22 cellular contexts compared by ENCODE assay signal in the genomic region with DNA sequence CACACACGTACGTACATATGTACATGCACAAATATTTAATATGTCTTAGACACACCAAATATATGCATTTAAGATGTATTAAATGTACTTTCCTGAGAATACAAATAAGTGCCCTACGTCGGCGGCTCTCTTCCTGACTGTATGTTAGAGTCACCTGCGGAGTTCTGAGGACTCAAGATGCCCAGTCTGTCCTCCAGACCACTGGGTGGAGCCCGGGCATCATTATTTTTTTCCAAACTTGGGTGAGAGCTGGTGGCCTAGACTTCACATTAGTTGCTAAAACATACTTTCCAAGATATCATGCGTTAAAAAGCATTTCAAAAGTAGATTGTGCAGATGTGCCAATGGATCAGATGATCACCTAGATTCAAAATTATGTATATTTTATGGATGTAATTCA. TPM values are rescaled to one million over a fixed set of nuclear protein-coding genes. Genes with fewer than 3 reads are reported as not detected.
A peak's percentile ranks its signal among the peaks of the same experiment; 100 is the strongest.
DNase-seq lines count a peak whose midpoint lies in the region; TF ChIP-seq lines count a peak whose summit lies in the region.
"Had no signal": no experiment of that assay in that cellular context is flagged by ENCODE, and none has a peak within 500 bp of the region (broad histone marks: within the 10 kb centered on the region; RNA-seq: fewer than 3 reads in every experiment).

No MANE protein-coding gene starts in this region.

- peaks cover 78% of the 10 kb centered on the region for H3K4me1 Mint-ChIP-seq in activated T-cell treated with anti-CD3 and anti-CD28 coated beads, Interleukin-2, amount 50 U/mL, for 24 hours (ENCODE audit: low read depth)

- H3K27ac Mint-ChIP-seq in activated T-cell treated with anti-CD3 and anti-CD28 coated beads, Interleukin-2, amount 50 U/mL, for 24 hours, result peak overlapping the region; percentile 54
- H3K27ac Mint-ChIP-seq: CD14-positive monocyte, H9, nephron progenitor cell had no signal

- no peaks in the 10 kb centered on the region for H3K27me3 Mint-ChIP-seq in activated T-cell treated with anti-CD3 and anti-CD28 coated beads, Interleukin-2, amount 50 U/mL, for 24 hours
- H3K27me3 Mint-ChIP-seq: activated B cell treated with CpG ODN at 0.5 μM for 24 hours had no signal

- peak overlapping the region; percentile 98 for H3K4me3 Mint-ChIP-seq in activated T-cell treated with anti-CD3 and anti-CD28 coated beads, Interleukin-2, amount 50 U/mL, for 24 hours
- H3K4me3 Mint-ChIP-seq: CD14-positive monocyte, H9, nephron progenitor cell had no signal

- H3K36me3 ChIP-seq in neutrophil (peaks cover 5% of the 10 kb centered on the region), Karpas-422 (ENCODE audit: insufficient read depth, low read length) (no peaks in the 10 kb centered on the region)

- peaks cover 3% of the 10 kb centered on the region for H3K9me3 Mint-ChIP-seq in activated T-cell treated with anti-CD3 and anti-CD28 coated beads, Interleukin-2, amount 50 U/mL, for 24 hours
- H3K9me3 Mint-ChIP-seq: activated B cell treated with CpG ODN at 0.5 μM for 24 hours, H9, nephron progenitor cell, type B pancreatic cell had no signal

- H3K27ac ChIP-seq in neutrophil (peak overlapping the region; percentile 87), coronary artery (no peak overlapping the region), Karpas-422 (ENCODE audit: low read length) (no peak overlapping the region)

- H2AFZ ChIP-seq in Karpas-422 (ENCODE audit: low read length), result no peak overlapping the region

- H3K4me3 ChIP-seq in neutrophil (ENCODE audit: low read depth in 1 of 2, low read length in 1 of 2) (peak overlapping the region; percentile 93 to 94), coronary artery (no peak overlapping the region), Karpas-422 (ENCODE audit: low read length) (no peak overlapping the region)
- H3K4me3 ChIP-seq: smooth muscle cell had no signal

- H3K9me3 ChIP-seq in neutrophil (no peaks in the 10 kb centered on the region), Karpas-422 (ENCODE audit: low read length) (no peaks in the 10 kb centered on the region)
- H3K9me3 ChIP-seq: heart right ventricle had no signal

- peaks cover 64% of the 10 kb centered on the region for H3K36me3 Mint-ChIP-seq in activated T-cell treated with anti-CD3 and anti-CD28 coated beads, Interleukin-2, amount 50 U/mL, for 24 hours (ENCODE audit: low read depth)
- H3K36me3 Mint-ChIP-seq: CD14-positive monocyte, type B pancreatic cell had no signal

- no peak overlapping the region for H3K4me2 ChIP-seq in Karpas-422 (ENCODE audit: low read depth, low read length, poor library complexity, severe bottlenecking)
- H3K4me2 ChIP-seq: smooth muscle cell had no signal

- no peaks in the 10 kb centered on the region for H4K20me1 ChIP-seq in Karpas-422 (ENCODE audit: insufficient read depth, low read depth, low read length)

- peaks cover 5% of the 10 kb centered on the region for H3K27me3 ChIP-seq in neutrophil
- no peaks in the 10 kb centered on the region for H3K27me3 ChIP-seq in Karpas-422 (ENCODE audit: low read length)

- DNase-seq in activated T-cell treated with anti-CD3 and anti-CD28 coated beads, Interleukin-2, amount 50 U/mL, for 24 hours, result no peak
- no peak for DNase-seq in activated T-cell treated with anti-CD3 and anti-CD28 coated beads, Interleukin-2, amount 50 U/mL, for 1 hour
- DNase-seq in OCI-M1 (lab: John Stamatoyannopoulos, UW) (peak; percentile 24), NOMO-1 treated with DMSO at 0.1 percent for 48 hours (lab: John Stamatoyannopoulos, UW; ENCODE audit: unreplicated experiment) (no peak), coronary artery (ENCODE audit: low spot score) (no peak), Karpas-422 (no peak)
- peak; percentile 68 for DNase-seq in activated effector memory CD4-positive, alpha-beta T cell treated with anti-CD3 and anti-CD28 coated beads, Interleukin-2, amount 50 U/mL, for 16 hours
- DNase-seq: activated B cell treated with CpG ODN at 0.5 μM for 24 hours; activated CD8-positive, alpha-beta memory T cell treated with anti-CD3 and anti-CD28 coated beads, Interleukin-2, amount 50 U/mL, for 4 hours; aorta; cerebellar nuclear complex; DND-41; H9; heart right ventricle; mesendoderm; NCI-H1092 treated with DMSO at 0.1 percent for 48 hours; NCI-H774; nephron progenitor cell had no signal

- TF ChIP-seq CTCF in neutrophil (IDR thresholded peaks at IDR 0.05) (no peak), coronary artery (IDR thresholded peaks at IDR 0.05) (no peak)

- no peaks in the 10 kb centered on the region for H3K9me2 ChIP-seq in Karpas-422 (replicated peaks; ENCODE audit: insufficient read depth, low read length)

- no peak overlapping the region for H3K9ac ChIP-seq in Karpas-422 (ENCODE audit: low read length)

- H3K4me1 ChIP-seq in neutrophil (ENCODE audit: control insufficient read depth in 1 of 2, insufficient read depth in 1 of 2, low read depth in 1 of 2, low read length in 1 of 2) (peaks cover 52 to 58% of the 10 kb centered on the region in 2 experiments), Karpas-422 (ENCODE audit: low read length) (peaks cover 12% of the 10 kb centered on the region)

- no peaks in the 10 kb centered on the region for H3K79me2 ChIP-seq in Karpas-422 (ENCODE audit: low read length)

RNA-seq across cellular contexts. Expression of a gene that starts 2.9 kb away (rescaled TPM):
- total RNA-seq in Karpas-422 (2014; rRNA removed; shearing (Covaris generic); ENCODE audit: low replicate concordance), result 0.36 TPM in 1 of 2 replicates, not detected in the other
- total RNA-seq: H9 had no signal

RNA-seq across cellular contexts. Expression of a gene that starts 47.1 kb away (rescaled TPM):
- total RNA-seq in Karpas-422 (2014; rRNA removed; shearing (Covaris generic); ENCODE audit: low replicate concordance), result not detected in 2 replicates
- total RNA-seq: activated B cell treated with CpG ODN at 0.5 μM for 24 hours, H9 had no signal

Comparison
In these comparisons a context has a peak if more than half of its experiments do, and no peak if none do; other contexts are left out.
1. DNase-seq: peak in OCI-M1 (single experiment) and activated effector memory CD4-positive, alpha-beta T cell treated with anti-CD3 and anti-CD28 coated beads, Interleukin-2, amount 50 U/mL, for 16 hours (single experiment); none in activated T-cell treated with anti-CD3 and anti-CD28 coated beads, Interleukin-2, amount 50 U/mL, for 24 hours (single experiment), activated T-cell treated with anti-CD3 and anti-CD28 coated beads, Interleukin-2, amount 50 U/mL, for 1 hour (single experiment), NOMO-1 treated with DMSO at 0.1 percent for 48 hours (single experiment), coronary artery (single experiment) and Karpas-422 (single experiment).
2. H3K4me3 ChIP-seq: peak in neutrophil (2 of 2); none in coronary artery (single experiment) and Karpas-422 (single experiment).